Comparison of ENCODE assay signal across 1 cellular context in the genomic region with DNA sequence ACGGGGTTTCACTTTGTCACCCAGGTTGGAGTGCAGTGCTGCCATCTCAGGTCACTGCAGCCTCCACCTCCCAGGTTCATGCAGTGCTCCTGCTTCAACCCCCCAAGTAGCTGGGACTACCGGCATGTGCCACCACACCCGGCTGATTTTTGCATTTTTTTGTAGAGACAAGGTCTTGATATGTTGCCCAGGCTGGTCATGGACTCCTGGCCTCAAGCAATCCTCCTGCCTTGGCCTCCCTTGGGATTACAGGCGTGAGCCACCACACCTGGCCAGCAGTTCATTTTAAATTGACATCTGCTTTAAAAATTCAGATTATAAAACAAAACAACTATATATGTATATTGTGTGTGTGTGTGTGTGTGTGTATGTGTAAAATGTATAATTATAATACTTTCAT.
TF ChIP-seq lines count a peak whose summit lies in the region.

No MANE protein-coding gene starts in this region.

TF ChIP-seq in WTC11, 78 proteins besides CTCF, POLR2A, EP300 and RAD21 (continued from another document):
- TF ChIP-seq GTF2I (CRISPR knock-in tag; conservative IDR thresholded peaks at IDR 0.05) (0 out of 2 replicates have a peak, but pooled peaks have one; percentile 58), NFYB (CRISPR knock-in tag; conservative IDR thresholded peaks at IDR 0.05; ENCODE audit: low read depth) (no peak)
- TF ChIP-seq, protein P1, sequence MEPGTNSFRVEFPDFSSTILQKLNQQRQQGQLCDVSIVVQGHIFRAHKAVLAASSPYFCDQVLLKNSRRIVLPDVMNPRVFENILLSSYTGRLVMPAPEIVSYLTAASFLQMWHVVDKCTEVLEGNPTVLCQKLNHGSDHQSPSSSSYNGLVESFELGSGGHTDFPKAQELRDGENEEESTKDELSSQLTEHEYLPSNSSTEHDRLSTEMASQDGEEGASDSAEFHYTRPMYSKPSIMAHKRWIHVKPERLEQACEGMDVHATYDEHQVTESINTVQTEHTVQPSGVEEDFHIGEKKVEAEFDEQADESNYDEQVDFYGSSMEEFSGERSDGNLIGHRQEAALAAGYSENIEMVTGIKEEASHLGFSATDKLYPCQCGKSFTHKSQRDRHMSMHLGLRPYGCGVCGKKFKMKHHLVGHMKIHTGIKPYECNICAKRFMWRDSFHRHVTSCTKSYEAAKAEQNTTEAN (CRISPR knock-in tag; IDR thresholded peaks at IDR 0.05): no peak
- TF ChIP-seq, protein P2, sequence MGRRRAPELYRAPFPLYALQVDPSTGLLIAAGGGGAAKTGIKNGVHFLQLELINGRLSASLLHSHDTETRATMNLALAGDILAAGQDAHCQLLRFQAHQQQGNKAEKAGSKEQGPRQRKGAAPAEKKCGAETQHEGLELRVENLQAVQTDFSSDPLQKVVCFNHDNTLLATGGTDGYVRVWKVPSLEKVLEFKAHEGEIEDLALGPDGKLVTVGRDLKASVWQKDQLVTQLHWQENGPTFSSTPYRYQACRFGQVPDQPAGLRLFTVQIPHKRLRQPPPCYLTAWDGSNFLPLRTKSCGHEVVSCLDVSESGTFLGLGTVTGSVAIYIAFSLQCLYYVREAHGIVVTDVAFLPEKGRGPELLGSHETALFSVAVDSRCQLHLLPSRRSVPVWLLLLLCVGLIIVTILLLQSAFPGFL (CRISPR knock-in tag; IDR thresholded peaks at IDR 0.05; ENCODE audit: borderline replicate concordance): no peak
